In genomic region chr3:18199757-18200156, GRCh38 we compare ENCODE assay signal across 28 cellular contexts.
"Had no signal": no experiment of that assay in that cellular context is flagged by ENCODE, and none has a peak within 500 bp of the region (broad histone marks: within the 10 kb centered on the region; RNA-seq: fewer than 3 reads in every experiment).

No MANE protein-coding gene starts in this region.

- H3K4me3 Mint-ChIP-seq: activated CD4-positive, alpha-beta memory T cell treated with anti-CD3 and anti-CD28 coated beads for 36 hours; activated CD4-positive, alpha-beta T cell treated with anti-CD3 and anti-CD28 coated beads for 36 hours; activated CD4-positive, alpha-beta T cell treated with anti-CD3 and anti-CD28 coated beads, Interleukin-2, amount 10 ng/mL, durations not matched to agents 24 days and 14 days; activated CD8-positive, alpha-beta memory T cell treated with anti-CD3 and anti-CD28 coated beads, Interleukin-2, amount 10 ng/mL, durations not matched to agents 7 days and 5 days; activated CD8-positive, alpha-beta T cell treated with anti-CD3 and anti-CD28 coated beads, Interleukin-2, amount 10 ng/mL, durations not matched to agents 7 days and 5 days; activated naive CD4-positive, alpha-beta T cell treated with anti-CD3 and anti-CD28 coated beads for 36 hours; activated naive CD4-positive, alpha-beta T cell treated with anti-CD3 and anti-CD28 coated beads, Interleukin-2, amount 50 U/mL, for 24 hours; activated naive CD8-positive, alpha-beta T cell treated with anti-CD3 and anti-CD28 coated beads for 36 hours; activated naive CD8-positive, alpha-beta T cell treated with anti-CD3 and anti-CD28 coated beads, Interleukin-2, amount 50 U/mL, for 24 hours; activated T-helper 1 cell treated with anti-CD3 and anti-CD28 coated beads, Interleukin-12 subunit alpha, Interleukin-12 subunit beta, Interleukin-2, Interleukin-4 antibody, amounts not matched to agents 30 ng/mL and 10 ng/mL and 1 ng/mL, durations not matched to agents 14 hours and 24 hours and 36 hours had no signal

- DNase-seq: activated CD4-positive, alpha-beta memory T cell treated with anti-CD3 and anti-CD28 coated beads for 36 hours; activated CD4-positive, alpha-beta T cell treated with anti-CD3 and anti-CD28 coated beads for 36 hours; activated CD4-positive, alpha-beta T cell treated with anti-CD3 and anti-CD28 coated beads, Interleukin-2, amount 10 ng/mL, durations not matched to agents 24 days and 14 days; activated CD4-positive, CD25-positive, alpha-beta regulatory T cell; activated CD4-positive, CD25-positive, alpha-beta regulatory T cell treated with anti-CD3 and anti-CD28 coated beads, Interleukin-2, amount 50 U/mL, for 72 hours; activated CD8-positive, alpha-beta memory T cell treated with anti-CD3 and anti-CD28 coated beads, Interleukin-2, amount 10 ng/mL, durations not matched to agents 7 days and 5 days; activated CD8-positive, alpha-beta memory T cell treated with anti-CD3 and anti-CD28 coated beads, Interleukin-2, amount 50 U/mL, for 4 hours; activated CD8-positive, alpha-beta T cell treated with anti-CD3 and anti-CD28 coated beads, Interleukin-2, amount 10 ng/mL, durations not matched to agents 7 days and 5 days; activated effector memory CD4-positive, alpha-beta T cell treated with anti-CD3 and anti-CD28 coated beads, Interleukin-2, amount 50 U/mL, for 16 hours; activated naive CD4-positive, alpha-beta T cell treated with anti-CD3 and anti-CD28 coated beads for 36 hours; activated naive CD8-positive, alpha-beta T cell treated with anti-CD3 and anti-CD28 coated beads for 36 hours; activated naive CD8-positive, alpha-beta T cell treated with anti-CD3 and anti-CD28 coated beads, Interleukin-2, amount 50 U/mL, for 24 hours; activated T-cell treated with anti-CD3 and anti-CD28 coated beads, Interleukin-2, amount 50 U/mL, for 1 hour; activated T-cell treated with anti-CD3 and anti-CD28 coated beads, Interleukin-2, amount 50 U/mL, for 48 hours; adrenal gland; amygdala; aorta; body of pancreas; central memory CD4-positive, alpha-beta T cell; cerebellar nuclear complex; colonic mucosa; effector CD8-positive, alpha-beta T cell; foreskin fibroblast; head of caudate nucleus had no signal

- H3K27me3 Mint-ChIP-seq: activated naive CD8-positive, alpha-beta T cell treated with anti-CD3 and anti-CD28 coated beads for 36 hours; activated naive CD8-positive, alpha-beta T cell treated with anti-CD3 and anti-CD28 coated beads, Interleukin-2, amount 50 U/mL, for 24 hours had no signal

- H3K4me1 Mint-ChIP-seq: activated CD4-positive, alpha-beta T cell treated with anti-CD3 and anti-CD28 coated beads for 36 hours; activated CD4-positive, alpha-beta T cell treated with anti-CD3 and anti-CD28 coated beads, Interleukin-2, amount 10 ng/mL, durations not matched to agents 24 days and 14 days; activated CD8-positive, alpha-beta memory T cell treated with anti-CD3 and anti-CD28 coated beads, Interleukin-2, amount 10 ng/mL, durations not matched to agents 7 days and 5 days; activated naive CD4-positive, alpha-beta T cell treated with anti-CD3 and anti-CD28 coated beads, Interleukin-2, amount 50 U/mL, for 24 hours; activated naive CD8-positive, alpha-beta T cell treated with anti-CD3 and anti-CD28 coated beads for 36 hours; activated naive CD8-positive, alpha-beta T cell treated with anti-CD3 and anti-CD28 coated beads, Interleukin-2, amount 50 U/mL, for 24 hours had no signal

- H3K27ac Mint-ChIP-seq: activated CD4-positive, alpha-beta memory T cell treated with anti-CD3 and anti-CD28 coated beads for 36 hours; activated CD4-positive, alpha-beta T cell treated with anti-CD3 and anti-CD28 coated beads for 36 hours; activated CD4-positive, alpha-beta T cell treated with anti-CD3 and anti-CD28 coated beads, Interleukin-2, amount 10 ng/mL, durations not matched to agents 24 days and 14 days; activated CD8-positive, alpha-beta memory T cell treated with anti-CD3 and anti-CD28 coated beads, Interleukin-2, amount 10 ng/mL, durations not matched to agents 7 days and 5 days; activated CD8-positive, alpha-beta T cell treated with anti-CD3 and anti-CD28 coated beads, Interleukin-2, amount 10 ng/mL, durations not matched to agents 7 days and 5 days; activated naive CD4-positive, alpha-beta T cell treated with anti-CD3 and anti-CD28 coated beads for 36 hours; activated naive CD4-positive, alpha-beta T cell treated with anti-CD3 and anti-CD28 coated beads, Interleukin-2, amount 50 U/mL, for 24 hours; activated naive CD8-positive, alpha-beta T cell treated with anti-CD3 and anti-CD28 coated beads for 36 hours; activated naive CD8-positive, alpha-beta T cell treated with anti-CD3 and anti-CD28 coated beads, Interleukin-2, amount 50 U/mL, for 24 hours; activated T-helper 1 cell treated with anti-CD3 and anti-CD28 coated beads, Interleukin-12 subunit alpha, Interleukin-12 subunit beta, Interleukin-2, Interleukin-4 antibody, amounts not matched to agents 30 ng/mL and 10 ng/mL and 1 ng/mL, durations not matched to agents 14 hours and 24 hours and 36 hours; activated T-helper 2 cell treated with anti-CD3 and anti-CD28 coated beads, Interferon-gamma antibody, Interleukin-2, Interleukin-4, amounts not matched to agents 10 μg/mL and 5 μg/mL and 100 μg/mL, durations not matched to agents 14 hours and 24 hours and 36 hours had no signal

- ATAC-seq: activated CD4-positive, alpha-beta T cell treated with anti-CD3 and anti-CD28 coated beads for 36 hours; activated CD8-positive, alpha-beta memory T cell treated with anti-CD3 and anti-CD28 coated beads, Interleukin-2, amount 10 ng/mL, durations not matched to agents 7 days and 5 days; activated CD8-positive, alpha-beta T cell treated with anti-CD3 and anti-CD28 coated beads, Interleukin-2, amount 10 ng/mL, durations not matched to agents 7 days and 5 days; activated naive CD8-positive, alpha-beta T cell treated with anti-CD3 and anti-CD28 coated beads, Interleukin-2, amount 50 U/mL, for 24 hours; body of pancreas; esophagus mucosa had no signal
